14 cellular contexts compared by ENCODE assay signal in genomic region chr3:119630119-119630518, GRCh38. TPM values are rescaled to one million over a fixed set of nuclear protein-coding genes. Genes with fewer than 3 reads are reported as not detected.
A peak's percentile ranks its signal among the peaks of the same experiment; 100 is the strongest.
DNase-seq lines count a peak whose midpoint lies in the region; ATAC-seq and TF ChIP-seq lines count a peak whose summit lies in the region.
"Had no signal": no experiment of that assay in that cellular context is flagged by ENCODE, and none has a peak within 500 bp of the region (broad histone marks: within the 10 kb centered on the region; RNA-seq: fewer than 3 reads in every experiment).

No MANE protein-coding gene starts in this region.

- H3K9me3 ChIP-seq in adrenal gland (replicated peaks in 1 of 3) (no peaks in the 10 kb centered on the region), lower lobe of right lung (no peaks in the 10 kb centered on the region), thoracic aorta (no peaks in the 10 kb centered on the region)

- no peak overlapping the region for H3K4me3 Mint-ChIP-seq in HFFc6
- H3K4me3 Mint-ChIP-seq: T-helper 17 cell had no signal

- no peak for DNase-seq in HFFc6
- DNase-seq in adrenal gland, result no peak
- no peak for DNase-seq in lower lobe of right lung
- DNase-seq in thoracic aorta (ENCODE audit: low spot score), result no peak
- DNase-seq in stimulated activated naive CD4-positive, alpha-beta T cell (lab: John Stamatoyannopoulos, UW), result no peak
- DNase-seq in activated CD4-positive, alpha-beta T cell treated with anti-CD3 and anti-CD28 coated beads, Interleukin-2, amount 50 U/mL, for 1 hour, result no peak
- DNase-seq: activated CD4-positive, alpha-beta T cell treated with anti-CD3 and anti-CD28 coated beads, Interleukin-2, amount 50 U/mL, for 48 hours; activated gamma-delta T cell; NCI-H2171; posterior cingulate gyrus; stimulated activated CD4-positive, alpha-beta T cell treated with anti-CD3 and anti-CD28 coated beads, Interleukin-4, amount 100 ng/mL, for 4 hours; T-helper 17 cell had no signal

- no peak for TF ChIP-seq POLR2A in adrenal gland (IDR thresholded peaks at IDR 0.05)

- H3K36me3 Mint-ChIP-seq in HFFc6 (ENCODE audit: low read depth), result no peaks in the 10 kb centered on the region

- H3K27me3 Mint-ChIP-seq in HFFc6 (ENCODE audit: insufficient read depth), result peaks cover 6% of the 10 kb centered on the region; the same call in 1 of the 2 replicates
- H3K27me3 Mint-ChIP-seq: T-helper 17 cell had no signal

- H3K27ac ChIP-seq in adrenal gland (peak overlapping the region in 3 of 5 donors; percentile 34 to 78 (median 68)), lower lobe of right lung (peak overlapping the region; percentile 54), thoracic aorta (peak overlapping the region; percentile 37 to 68)

- WGBS in adrenal gland, 4 donors, result 84 to 95% (median 89%) methylated on average over 3 of the region's 3 CpGs

- peaks cover 30% of the 10 kb centered on the region for H3K4me1 Mint-ChIP-seq in HFFc6 (ENCODE audit: low read depth)

- peak overlapping the region; percentile 50; the same call in 1 of the 2 replicates for H3K27ac Mint-ChIP-seq in HFFc6

- TF ChIP-seq CTCF in HFFc6 (IDR thresholded peaks at IDR 0.05) (no peak), adrenal gland (IDR thresholded peaks at IDR 0.05) (no peak), lower lobe of right lung (IDR thresholded peaks at IDR 0.05) (no peak), thoracic aorta (IDR thresholded peaks at IDR 0.05) (no peak)

- peaks cover 15 to 27% of the 10 kb centered on the region in 2 donors for H3K4me1 ChIP-seq in adrenal gland (replicated peaks in 1 of 2)
- peaks cover 60% of the 10 kb centered on the region for H3K4me1 ChIP-seq in lower lobe of right lung
- peaks cover 47 to 61% of the 10 kb centered on the region in 2 donors for H3K4me1 ChIP-seq in thoracic aorta (ENCODE audit: control insufficient read depth in 1 of 2, low read depth in 2 of 2)

- ATAC-seq in lower lobe of right lung (no peak), thoracic aorta (ENCODE audit: insufficient number of reproducible peaks, low FRiP score, low read depth) (no peak), HG02678 (IDR thresholded peaks at IDR 0.05; ENCODE audit: unreplicated experiment) (no peak)
- ATAC-seq: T-helper 17 cell had no signal

- intact Hi-C loops in adrenal gland (cut with DNase I), result no loop called here
- intact Hi-C loops in lower lobe of right lung (cut with DNase I), result no loop called here

- H3K27me3 ChIP-seq in adrenal gland, result no peaks in the 10 kb centered on the region
- no peaks in the 10 kb centered on the region for H3K27me3 ChIP-seq in lower lobe of right lung (ENCODE audit: low read depth)
- H3K27me3 ChIP-seq in thoracic aorta (replicated peaks; ENCODE audit: insufficient read depth), result no peaks in the 10 kb centered on the region

- H3K4me3 ChIP-seq in adrenal gland, result no peak overlapping the region
- no peak overlapping the region for H3K4me3 ChIP-seq in lower lobe of right lung
- no peak overlapping the region for H3K4me3 ChIP-seq in thoracic aorta

- H3K9me3 Mint-ChIP-seq in HFFc6, result no peaks in the 10 kb centered on the region

- H3K36me3 ChIP-seq in adrenal gland (replicated peaks in 1 of 2), result no peaks in the 10 kb centered on the region
- H3K36me3 ChIP-seq in lower lobe of right lung, result no peaks in the 10 kb centered on the region
- H3K36me3 ChIP-seq in thoracic aorta, result no peaks in the 10 kb centered on the region

RNA-seq across cellular contexts. Expression of gene POPDC2, which starts 30.3 kb away (rescaled TPM):
- under 1 TPM in 4 of 6 experiments, not detected in 2; 0.14 to 0.98 (median 0.70) TPM for total RNA-seq in HFFc6 (2021; fragmentation: NEBNext Ultra II Directional; extraction: Animal tissue kit (Norgen Biotek cat#: 25700))
- total RNA-seq in adrenal gland (10 to 100 TPM in 1 of 8 donors, 1 to 10 TPM in 7; 1.3 to 10.6 (median 3.3) TPM), lower lobe of right lung (1.5 TPM), thoracic aorta (10 to 100 TPM; 13.3 to 35.2 TPM)
- polyA plus RNA-seq in adrenal gland, result 10 to 100 TPM in 1 of 3 donors, 1 to 10 TPM in 2; 1.4 to 17.5 (median 5.8) TPM
- total RNA-seq: bronchial epithelial cell had no signal

RNA-seq across cellular contexts. Expression of gene PLA1A, which starts 32.4 kb away (rescaled TPM):
- total RNA-seq in HFFc6 (2021; fragmentation: NEBNext Ultra II Directional; extraction: Animal tissue kit (Norgen Biotek cat#: 25700)), result not detected
- total RNA-seq in adrenal gland (1 to 10 TPM in 2 of 8 donors, under 1 TPM in 6; 0.28 to 1.4 (median 0.72) TPM), lower lobe of right lung (13.1 TPM), thoracic aorta (10 to 100 TPM in 1 of 2 donors, 1 to 10 TPM in 1; 4.9 to 20.8 TPM)
- 1 to 10 TPM in 2 of 3 donors, under 1 TPM in 1; 0.53 to 2.0 (median 1.4) TPM for polyA plus RNA-seq in adrenal gland
- total RNA-seq: bronchial epithelial cell had no signal

RNA-seq across cellular contexts. Expression of gene COX17, which starts 47.1 kb away (rescaled TPM):
- total RNA-seq in HFFc6 (2021; fragmentation: NEBNext Ultra II Directional; extraction: Animal tissue kit (Norgen Biotek cat#: 25700)), result 10 to 100 TPM; 28.9 to 41.0 (median 35.2) TPM
- 100 to 1,000 TPM in 2 of 8 donors, 10 to 100 TPM in 6; 38.3 to 119 (median 85.8) TPM for total RNA-seq in adrenal gland
- polyA plus RNA-seq in adrenal gland, result 100 to 1,000 TPM; 253 to 555 (median 406) TPM
- 54.4 TPM for total RNA-seq in lower lobe of right lung
- 10 to 100 TPM; 15.2 to 51.3 TPM for total RNA-seq in thoracic aorta

RNA-seq across cellular contexts. Expression of gene ADPRH, which starts 50.8 kb away (rescaled TPM):
- 1 to 10 TPM in 2 of 6 experiments, under 1 TPM in 4; 0.10 to 1.8 (median 0.19) TPM for total RNA-seq in HFFc6 (2021; fragmentation: NEBNext Ultra II Directional; extraction: Animal tissue kit (Norgen Biotek cat#: 25700))
- 10 to 100 TPM; 11.1 to 15.3 (median 13.8) TPM for total RNA-seq in adrenal gland
- 10 to 100 TPM in 1 of 3 donors, 1 to 10 TPM in 2; 3.5 to 13.5 (median 6.6) TPM for polyA plus RNA-seq in adrenal gland
- total RNA-seq in lower lobe of right lung, result 32.0 TPM
- total RNA-seq in thoracic aorta, result 10 to 100 TPM; 18.5 to 22.7 TPM
